ENCODE assay signal across 23 cellular contexts in genomic region chr20:53714524-53714923, GRCh38.
DNase-seq lines count a peak whose midpoint lies in the region; ATAC-seq, FAIRE-seq and TF ChIP-seq lines count a peak whose summit lies in the region.
"Had no signal": no experiment of that assay in that cellular context is flagged by ENCODE, and none has a peak within 500 bp of the region (broad histone marks: within the 10 kb centered on the region; RNA-seq: fewer than 3 reads in every experiment).

No MANE protein-coding gene starts in this region.

- H3K4me3 Mint-ChIP-seq in activated naive CD8-positive, alpha-beta T cell: peak overlapping the region; percentile 10
- H3K4me3 Mint-ChIP-seq in activated naive CD8-positive, alpha-beta T cell treated with anti-CD3 and anti-CD28 coated beads for 36 hours: no peak overlapping the region
- H3K4me3 Mint-ChIP-seq in activated naive CD8-positive, alpha-beta T cell treated with anti-CD3 and anti-CD28 coated beads, Interleukin-2, amount 50 U/mL, for 24 hours: no peak overlapping the region
- H3K4me3 Mint-ChIP-seq: CD4-positive, alpha-beta memory T cell; HFFc6 had no signal

- H3K27ac Mint-ChIP-seq in activated naive CD8-positive, alpha-beta T cell: peak overlapping the region; percentile 11
- H3K27ac Mint-ChIP-seq in activated naive CD8-positive, alpha-beta T cell treated with anti-CD3 and anti-CD28 coated beads for 36 hours: no peak overlapping the region
- peak overlapping the region; percentile 61 for H3K27ac Mint-ChIP-seq in activated naive CD8-positive, alpha-beta T cell treated with anti-CD3 and anti-CD28 coated beads, Interleukin-2, amount 50 U/mL, for 24 hours
- H3K27ac Mint-ChIP-seq: HFFc6, IgD-negative memory B cell had no signal

- peak; percentile 8 for FAIRE-seq in GM19239 (lab: Jason Lieb, UNC)

- H3K9ac ChIP-seq in trophoblast cell (ENCODE audit: low read length): no peak overlapping the region

- no peak for DNase-seq in activated naive CD8-positive, alpha-beta T cell treated with anti-CD3 and anti-CD28 coated beads for 36 hours
- DNase-seq in GM19239 (ENCODE audit: insufficient read length, low spot score): no peak
- DNase-seq in activated naive CD8-positive, alpha-beta T cell treated with anti-CD3 and anti-CD28 coated beads, Interleukin-2, amount 50 U/mL, for 24 hours: no peak
- no peak for DNase-seq in trophoblast cell
- DNase-seq in WERI-Rb-1: no peak
- no peak for DNase-seq in HEK293T (ENCODE audit: extremely low spot score)
- no peak for DNase-seq in NCI-H345 (lab: John Stamatoyannopoulos, UW)
- DNase-seq: C1 segment of cervical spinal cord; CD4-positive, alpha-beta memory T cell; COR-L47; DND-41; H7; HFFc6; NCI-H1048; NCI-H1417; NCI-H1694; NCI-H2029 treated with DMSO at 0.1 percent for 48 hours; NCI-H510A; NCI-H69; Peyer's patch; SHP77 treated with DMSO at 0.1 percent for 48 hours had no signal

- H3K4me1 Mint-ChIP-seq in activated naive CD8-positive, alpha-beta T cell (ENCODE audit: low read depth): peaks cover 22% of the 10 kb centered on the region
- peaks cover 25% of the 10 kb centered on the region for H3K4me1 Mint-ChIP-seq in activated naive CD8-positive, alpha-beta T cell treated with anti-CD3 and anti-CD28 coated beads for 36 hours
- H3K4me1 Mint-ChIP-seq in activated naive CD8-positive, alpha-beta T cell treated with anti-CD3 and anti-CD28 coated beads, Interleukin-2, amount 50 U/mL, for 24 hours: peaks cover 30% of the 10 kb centered on the region

- no peak overlapping the region for H2AK5ac ChIP-seq in trophoblast cell (ENCODE audit: low read length)

- POLR2A ChIA-PET in HEK293T (lab: Yijun Ruan, JAX): no interaction called here

- H4K8ac ChIP-seq in trophoblast cell (ENCODE audit: low read depth, low read length): peak overlapping the region; percentile 53

- H3K27me3 ChIP-seq in trophoblast cell (ENCODE audit: insufficient read depth, low read length) (no peaks in the 10 kb centered on the region), WERI-Rb-1 (ENCODE audit: insufficient read depth, low read depth, severe bottlenecking) (no peaks in the 10 kb centered on the region)
- H3K27me3 ChIP-seq: Peyer's patch had no signal

- no peak overlapping the region for H2BK120ac ChIP-seq in trophoblast cell (ENCODE audit: insufficient read depth, low read length, poor library complexity)

- no peak overlapping the region for H3K18ac ChIP-seq in trophoblast cell (ENCODE audit: low read length)

- H3K4me1 ChIP-seq in trophoblast cell (ENCODE audit: control insufficient read depth in 1 of 2, insufficient read depth in 2 of 2, low read length in 2 of 2): peaks cover 17 to 18% of the 10 kb centered on the region in 2 experiments
- H3K4me1 ChIP-seq: Peyer's patch had no signal

- no peaks in the 10 kb centered on the region for H3K36me3 ChIP-seq in trophoblast cell (ENCODE audit: control insufficient read depth in 1 of 2, insufficient read depth in 2 of 2, low read length in 2 of 2)
- no peaks in the 10 kb centered on the region for H3K36me3 ChIP-seq in WERI-Rb-1
- H3K36me3 ChIP-seq: Peyer's patch had no signal

- H3K79me2 ChIP-seq in trophoblast cell (ENCODE audit: control insufficient read depth, insufficient read depth, low read length, poor library complexity): no peaks in the 10 kb centered on the region

- H3K4me2 ChIP-seq in trophoblast cell (ENCODE audit: low read length): no peak overlapping the region

- H3K27ac ChIP-seq in trophoblast cell (ENCODE audit: low read depth, low read length): no peak overlapping the region
- H3K27ac ChIP-seq in WERI-Rb-1: no peak overlapping the region
- H3K27ac ChIP-seq: Peyer's patch had no signal

- no peak overlapping the region for H3K4ac ChIP-seq in trophoblast cell (ENCODE audit: low read depth, low read length)

- no peaks in the 10 kb centered on the region for H3K36me3 Mint-ChIP-seq in activated naive CD8-positive, alpha-beta T cell
- no peaks in the 10 kb centered on the region for H3K36me3 Mint-ChIP-seq in activated naive CD8-positive, alpha-beta T cell treated with anti-CD3 and anti-CD28 coated beads for 36 hours
- H3K36me3 Mint-ChIP-seq in activated naive CD8-positive, alpha-beta T cell treated with anti-CD3 and anti-CD28 coated beads, Interleukin-2, amount 50 U/mL, for 24 hours (ENCODE audit: low read depth): no peaks in the 10 kb centered on the region
- H3K36me3 Mint-ChIP-seq: CD4-positive, alpha-beta memory T cell; IgD-negative memory B cell had no signal

- CTCF ChIA-PET in HEK293T (lab: Yijun Ruan, JAX): no interaction called here

- H4K12ac ChIP-seq in trophoblast cell (ENCODE audit: low read depth, low read length): no peak overlapping the region

- H2BK12ac ChIP-seq in trophoblast cell (ENCODE audit: low read length): peak overlapping the region; percentile 92

- no CpG with 5 or more reads among the region's 4 CpGs for WGBS in trophoblast cell (ENCODE audit: extremely low coverage, insufficient coverage, insufficient read length)

- H2BK5ac ChIP-seq in trophoblast cell (ENCODE audit: low read depth, low read length, poor library complexity): no peak overlapping the region

- H3K79me1 ChIP-seq in trophoblast cell (ENCODE audit: low read length): peaks cover 12% of the 10 kb centered on the region

- H3K27me3 Mint-ChIP-seq in activated naive CD8-positive, alpha-beta T cell: no peaks in the 10 kb centered on the region
- H3K27me3 Mint-ChIP-seq in activated naive CD8-positive, alpha-beta T cell treated with anti-CD3 and anti-CD28 coated beads for 36 hours: no peaks in the 10 kb centered on the region
- no peaks in the 10 kb centered on the region for H3K27me3 Mint-ChIP-seq in activated naive CD8-positive, alpha-beta T cell treated with anti-CD3 and anti-CD28 coated beads, Interleukin-2, amount 50 U/mL, for 24 hours
- H3K27me3 Mint-ChIP-seq: CD4-positive, alpha-beta memory T cell; IgD-negative memory B cell had no signal

- ATAC-seq in activated naive CD8-positive, alpha-beta T cell treated with anti-CD3 and anti-CD28 coated beads, Interleukin-2, amount 50 U/mL, for 24 hours: no peak

- no peaks in the 10 kb centered on the region for H3K9me3 Mint-ChIP-seq in activated naive CD8-positive, alpha-beta T cell (ENCODE audit: low read depth)
- H3K9me3 Mint-ChIP-seq in activated naive CD8-positive, alpha-beta T cell treated with anti-CD3 and anti-CD28 coated beads for 36 hours: no peaks in the 10 kb centered on the region
- H3K9me3 Mint-ChIP-seq in activated naive CD8-positive, alpha-beta T cell treated with anti-CD3 and anti-CD28 coated beads, Interleukin-2, amount 50 U/mL, for 24 hours: no peaks in the 10 kb centered on the region
- H3K9me3 Mint-ChIP-seq: HFFc6, IgD-negative memory B cell had no signal

- H3K9me3 ChIP-seq in trophoblast cell (ENCODE audit: insufficient read depth, low read depth, low read length): no peaks in the 10 kb centered on the region
- no peaks in the 10 kb centered on the region for H3K9me3 ChIP-seq in WERI-Rb-1 (ENCODE audit: severe bottlenecking)
- H3K9me3 ChIP-seq: Peyer's patch had no signal

- H3K23ac ChIP-seq in trophoblast cell (ENCODE audit: low read length): no peak overlapping the region

- no peak overlapping the region for H3K14ac ChIP-seq in trophoblast cell (ENCODE audit: low read length)

- no peak overlapping the region for H4K91ac ChIP-seq in trophoblast cell (ENCODE audit: low read depth, low read length)

- H3K4me3 ChIP-seq in trophoblast cell (ENCODE audit: low read depth, low read length) (no peak overlapping the region), WERI-Rb-1 (ENCODE audit: low read depth, low read length) (no peak overlapping the region)
- H3K4me3 ChIP-seq: Peyer's patch had no signal

- no peak for TF ChIP-seq CTCF in WERI-Rb-1 (IDR thresholded peaks at IDR 0.05; ENCODE audit: low read depth, low read length)

- no peak overlapping the region for H2AFZ ChIP-seq in trophoblast cell (ENCODE audit: insufficient read depth, low read length, poor library complexity)

TF ChIP-seq in HEK293T, 16 proteins besides CTCF, POLR2A, EP300 and RAD21:
- TF ChIP-seq SP1 (IDR thresholded peaks at IDR 0.05) (no peak), HDGF (IDR thresholded peaks at IDR 0.05; ENCODE audit: borderline replicate concordance) (no peak), BHLHE40 (IDR thresholded peaks at IDR 0.05; ENCODE audit: borderline replicate concordance) (no peak), SUZ12 (IDR thresholded peaks at IDR 0.05) (no peak), ARNT (IDR thresholded peaks at IDR 0.05) (no peak), CTBP1 (IDR thresholded peaks at IDR 0.05; ENCODE audit: borderline replicate concordance) (no peak), TARDBP (IDR thresholded peaks at IDR 0.05) (no peak), NFRKB (IDR thresholded peaks at IDR 0.05) (no peak), FOXK2 (IDR thresholded peaks at IDR 0.05) (no peak), FOXA1 (IDR thresholded peaks at IDR 0.05) (no peak), ZNF384 (IDR thresholded peaks at IDR 0.05) (no peak), L3MBTL2 (conservative IDR thresholded peaks at IDR 0.05) (no peak), LEF1 (IDR thresholded peaks at IDR 0.05; ENCODE audit: borderline replicate concordance) (no peak), ELF4 (IDR thresholded peaks at IDR 0.05) (no peak), FOXM1 (IDR thresholded peaks at IDR 0.05; ENCODE audit: borderline replicate concordance) (no peak), PKNOX1 (IDR thresholded peaks at IDR 0.05) (no peak)
TF ChIP-seq in HEK293T: peak in this region for 0.
